In genomic region chr19:44356383-44357111, GRCh38 we compare ENCODE assay signal across 8 cellular contexts. TPM values are rescaled to one million over a fixed set of nuclear protein-coding genes. Genes with fewer than 3 reads are reported as not detected.
DNase-seq lines count a peak whose midpoint lies in the region; ATAC-seq and TF ChIP-seq lines count a peak whose summit lies in the region.

Gene ZNF112, minus strand, starts transcription at chr19:44356680. Its CDS starts 16,141 bp downstream, at chr19:44340539.

- no peaks in the 10 kb centered on the region for H3K27me3 ChIP-seq in thoracic aorta (replicated peaks; ENCODE audit: insufficient read depth)
- no peaks in the 10 kb centered on the region for H3K27me3 ChIP-seq in Karpas-422 (ENCODE audit: low read length)

- peak within 1 kb of the TSS; percentile 65 for H3K27ac ChIP-seq in VCaP
- H3K27ac ChIP-seq in thoracic aorta = peak within 1 kb of the TSS in 1 of 2 donors; percentile 44
- H3K27ac ChIP-seq in Karpas-422 (ENCODE audit: low read length) = no peak within 1 kb of the TSS

- TF ChIP-seq CTCF in VCaP (conservative IDR thresholded peaks at IDR 0.05) (no peak), thoracic aorta (IDR thresholded peaks at IDR 0.05) (no peak)

- H3K4me1 ChIP-seq in thoracic aorta (ENCODE audit: control insufficient read depth in 1 of 2, low read depth in 2 of 2) (peaks cover 6 to 14% of the 10 kb centered on the region in 2 donors), Karpas-422 (ENCODE audit: low read length) (no peaks in the 10 kb centered on the region)

- no peaks in the 10 kb centered on the region for H3K79me2 ChIP-seq in Karpas-422 (ENCODE audit: low read length)

- H3K4me3 ChIP-seq in thoracic aorta (peak within 1 kb of the TSS; percentile 85), Karpas-422 (ENCODE audit: low read length) (no peak within 1 kb of the TSS)

- H3K9me3 ChIP-seq in thoracic aorta (peaks cover 8% of the 10 kb centered on the region), Karpas-422 (ENCODE audit: low read length) (no peaks in the 10 kb centered on the region)

- no peaks in the 10 kb centered on the region for H4K20me1 ChIP-seq in Karpas-422 (ENCODE audit: insufficient read depth, low read depth, low read length)

- no peaks in the 10 kb centered on the region for H3K9me2 ChIP-seq in Karpas-422 (replicated peaks; ENCODE audit: insufficient read depth, low read length)

- no peak within 1 kb of the TSS for H2AFZ ChIP-seq in Karpas-422 (ENCODE audit: low read length)

- H3K4me2 ChIP-seq in Karpas-422 (ENCODE audit: low read depth, low read length, poor library complexity, severe bottlenecking) = no peak within 1 kb of the TSS

- in situ Hi-C loops in G401 (cut with HindIII; ENCODE audit: low sequenced_read_pairs) = no loop called here

- no peak within 1 kb of the TSS for H3K9ac ChIP-seq in Karpas-422 (ENCODE audit: low read length)

- DNase-seq in G401 (ENCODE audit: low spot score) (peak; percentile 99), NCI-H187 (lab: John Stamatoyannopoulos, UW) (peak; percentile 69 to 90), fibroblast of peridontal ligament (ENCODE audit: extremely low read depth) (peak; percentile 94), mucosa of gallbladder (ENCODE audit: low spot score) (peak; percentile 93), thoracic aorta (ENCODE audit: low spot score) (peak; percentile 56), Karpas-422 (no peak), epidermal melanocyte (ENCODE audit: insufficient read length, low spot score) (no peak)

- H3K36me3 ChIP-seq in thoracic aorta (no peaks in the 10 kb centered on the region), Karpas-422 (ENCODE audit: insufficient read depth, low read length) (no peaks in the 10 kb centered on the region)

- ATAC-seq in thoracic aorta (ENCODE audit: insufficient number of reproducible peaks, low FRiP score, low read depth) = peak; percentile 84

RNA-seq across cellular contexts. Expression of gene ZNF112, which starts in this region (rescaled TPM):
- total RNA-seq in G401 (2014; rRNA removed; shearing (Covaris generic)) = 0.81 and 1.2 TPM in 2 replicates
- total RNA-seq in mucosa of gallbladder (6.0 TPM), thoracic aorta (1 to 10 TPM; 4.7 to 5.0 TPM)
- total RNA-seq in Karpas-422 (2014; rRNA removed; shearing (Covaris generic); ENCODE audit: low replicate concordance) = not detected in 2 replicates

Comparison
In these comparisons a context has a peak if more than half of its experiments do, and no peak if none do; other contexts are left out.
1. DNase-seq: peak in G401 (single experiment), NCI-H187 (2 of 2), fibroblast of peridontal ligament (single experiment), mucosa of gallbladder (single experiment) and thoracic aorta (single experiment); none in Karpas-422 (single experiment) and epidermal melanocyte (single experiment).